Comparison of ENCODE assay signal across 12 cellular contexts in the genomic region with DNA sequence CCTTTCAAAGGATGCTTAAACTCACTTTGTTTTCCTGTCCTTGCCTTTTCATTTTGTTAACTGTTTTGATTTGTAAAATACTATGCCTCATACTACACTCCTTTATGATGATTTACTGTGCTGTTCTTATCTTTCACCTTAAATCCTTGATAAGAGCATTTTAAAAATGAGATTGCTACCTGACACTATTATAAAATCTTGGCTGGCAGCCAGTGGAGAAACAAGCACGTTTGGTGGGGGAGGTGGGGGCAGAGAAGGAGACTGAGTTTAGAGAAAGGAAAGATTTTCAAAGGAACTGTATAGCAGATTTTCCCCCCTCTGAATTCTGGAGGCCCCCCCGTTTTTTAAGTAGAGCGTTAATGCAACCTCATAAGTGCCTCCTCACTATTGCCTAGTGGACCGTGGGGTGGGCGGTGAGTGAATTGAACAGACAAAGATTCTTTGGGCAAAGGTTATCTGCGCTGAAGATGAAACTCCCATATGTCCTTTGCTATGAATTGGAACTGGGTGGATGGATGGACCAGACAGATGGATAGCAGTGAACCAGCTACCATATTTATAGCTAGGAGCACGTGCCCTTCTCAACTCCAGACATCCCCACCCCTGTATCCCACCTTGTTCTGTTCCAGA.
DNase-seq lines count a peak whose midpoint lies in the region; ATAC-seq, FAIRE-seq and TF ChIP-seq lines count a peak whose summit lies in the region.
"Had no signal": no experiment of that assay in that cellular context is flagged by ENCODE, and none has a peak within 500 bp of the region (broad histone marks: within the 10 kb centered on the region; RNA-seq: fewer than 3 reads in every experiment).

No MANE protein-coding gene starts in this region.

- H3K4me1 ChIP-seq in HepG2 (ENCODE audit: insufficient read depth, low read length) = peaks cover 84% of the 10 kb centered on the region
- no peaks in the 10 kb centered on the region for H3K4me1 ChIP-seq in right lobe of liver
- peaks cover 4 to 14% of the 10 kb centered on the region in 2 experiments; a peak in 3 of 5 replicates for H3K4me1 ChIP-seq in K562 (replicated peaks in 1 of 2; ENCODE audit: control insufficient read depth in 2 of 2, insufficient read depth in 2 of 2, low read length in 2 of 2)

- FAIRE-seq in HepG2 (lab: Jason Lieb, UNC) (no peak), K562 (lab: Jason Lieb, UNC) (no peak), urothelium cell line (lab: Jason Lieb, UNC) (peak; percentile 42)

- in situ Hi-C loops in HepG2 (cut with HindIII; ENCODE audit: extremely low pct_ligation_motif_present, low pct_unique_long_range_greater_than_20kb) = no loop called here
- in situ Hi-C loops in K562 (cut with MboI) = no loop called here

- H3K27me3 ChIP-seq in HepG2 (ENCODE audit: control insufficient read depth in 1 of 2, insufficient read depth in 2 of 2, low read length in 2 of 2) (no peaks in the 10 kb centered on the region), right lobe of liver (no peaks in the 10 kb centered on the region), K562 (ENCODE audit: control insufficient read depth in 2 of 2, insufficient read depth in 2 of 2, low read length in 2 of 2) (no peaks in the 10 kb centered on the region)

- H3K36me3 ChIP-seq in HepG2 (replicated peaks in 1 of 2; ENCODE audit: control insufficient read depth in 1 of 2, insufficient read depth in 2 of 2, low read length in 2 of 2) (peaks cover 2 to 3% of the 10 kb centered on the region in 2 experiments; a peak in 3 of 5 replicates), right lobe of liver (no peaks in the 10 kb centered on the region), K562 (ENCODE audit: control insufficient read depth, insufficient read depth, low read length) (no peaks in the 10 kb centered on the region; the same call in 2 of the 3 replicates)
- H3K36me3 ChIP-seq: HAP-1, thoracic aorta had no signal

- WGBS in HepG2 (ENCODE audit: low lambda C conversion rate) = 92% methylated on average over 7 of the region's 7 CpGs
- WGBS in right lobe of liver (ENCODE audit: insufficient coverage, low coverage, low lambda C conversion rate, missing lambda C conversion rate) = 58% methylated on average over 3 of the region's 7 CpGs
- WGBS in K562 (ENCODE audit: insufficient coverage, low coverage, missing lambda C conversion rate) = 46% methylated on average over 7 of the region's 7 CpGs

- H3K9ac ChIP-seq in HepG2 (ENCODE audit: insufficient read depth, low read depth, low read length) (no peak overlapping the region), K562 (ENCODE audit: insufficient read depth in 1 of 2, low read depth in 2 of 2, low read length in 2 of 2) (no peak overlapping the region)

- H3K27ac ChIP-seq in HepG2 (ENCODE audit: extremely low read length, insufficient read depth, low read length) (no peak overlapping the region), right lobe of liver (no peak overlapping the region), K562 (ENCODE audit: extremely low read depth, low read depth, low read length) (no peak overlapping the region)
- H3K27ac ChIP-seq: thoracic aorta had no signal

- TF ChIP-seq CTCF in HepG2 (CRISPR knock-in tag; IDR thresholded peaks at IDR 0.05) (no peak), right lobe of liver (IDR thresholded peaks at IDR 0.05) (no peak), K562 (IDR thresholded peaks at IDR 0.05 in 2 of 3, conservative IDR thresholded peaks at IDR 0.05 in 1 of 3; ENCODE audit: insufficient read depth in 2 of 3, low read depth in 1 of 3, low read length in 3 of 3) (no peak)

- intact Hi-C loops in HepG2 (cut with micrococcal nuclease; ENCODE audit: unreplicated experiment) = no loop called here
- intact Hi-C loops in right lobe of liver (cut with DNase I) = no loop called here
- intact Hi-C loops in K562 (cut with micrococcal nuclease) = no loop called here

- TF ChIP-seq RAD21 in HepG2 (CRISPR knock-in tag; IDR thresholded peaks at IDR 0.05) (no peak), K562 (CRISPR knock-in tag; conservative IDR thresholded peaks at IDR 0.05 in 1 of 2, IDR thresholded peaks at IDR 0.05 in 1 of 2) (no peak)

- DNase-seq in HepG2 (ENCODE audit: low spot score) = no peak
- DNase-seq in right lobe of liver = no peak
- DNase-seq in NCI-H2227 (lab: John Stamatoyannopoulos, UW; ENCODE audit: unreplicated experiment) = peak; percentile 87
- no peak for DNase-seq in K562 (ENCODE audit: extremely low read depth in 1 of 4, low spot score in 3 of 4)
- DNase-seq in urothelium cell line (ENCODE audit: low spot score) = no peak
- no peak for DNase-seq in cerebellum (ENCODE audit: low spot score)
- DNase-seq in retina = no peak
- no peak for DNase-seq in Kasumi-1 (lab: John Stamatoyannopoulos, UW)
- DNase-seq: activated CD8-positive, alpha-beta memory T cell treated with anti-CD3 and anti-CD28 coated beads, Interleukin-2, amount 50 U/mL, for 48 hours; activated naive CD8-positive, alpha-beta T cell treated with anti-CD3 and anti-CD28 coated beads for 36 hours had no signal

- H3K4me2 ChIP-seq in HepG2 (ENCODE audit: low read depth, low read length) (no peak overlapping the region), K562 (ENCODE audit: insufficient read depth, low read length) (no peak overlapping the region)

- no peaks in the 10 kb centered on the region for H3K9me1 ChIP-seq in K562 (ENCODE audit: control insufficient read depth, insufficient read depth, low read length)

- H3K79me2 ChIP-seq in HepG2 (ENCODE audit: insufficient read depth, low read length) = peaks cover 7% of the 10 kb centered on the region
- no peaks in the 10 kb centered on the region for H3K79me2 ChIP-seq in K562 (ENCODE audit: control insufficient read depth, insufficient read depth, low read length)

- POLR2A ChIA-PET in HepG2 (lab: Yijun Ruan, JAX) (no interaction called here), K562 (lab: Yijun Ruan, JAX) (interaction anchor here (0.8 to 1.0 kb wide), 2 partner anchors 17 to 63 kb away, joined by 3 read pairs; no protein-coding TSS in a partner anchor)

- H3K4me3 ChIP-seq in HepG2 (replicated peaks in 1 of 3; ENCODE audit: insufficient read depth in 1 of 3, low read depth in 2 of 3, low read length in 3 of 3) (no peak overlapping the region), right lobe of liver (no peak overlapping the region), K562 (no peak overlapping the region)
- H3K4me3 ChIP-seq: HAP-1, thoracic aorta had no signal

- TF ChIP-seq POLR2A in HepG2 (IDR thresholded peaks at IDR 0.05; ENCODE audit: insufficient read depth in 1 of 2, low read depth in 2 of 2, low read length in 2 of 2) (no peak), right lobe of liver (IDR thresholded peaks at IDR 0.05) (no peak), K562 (conservative IDR thresholded peaks at IDR 0.05) (no peak)

- H3K9me3 ChIP-seq in HepG2 (ENCODE audit: low read length) = no peaks in the 10 kb centered on the region
- H3K9me3 ChIP-seq in right lobe of liver = no peaks in the 10 kb centered on the region
- H3K9me3 ChIP-seq in K562 (replicated peaks; ENCODE audit: control insufficient read depth, insufficient read depth, low read depth, low read length) = no peaks in the 10 kb centered on the region
- H3K9me3 ChIP-seq: HAP-1, thoracic aorta had no signal

- TF ChIP-seq EP300 in HepG2 (IDR thresholded peaks at IDR 0.05; ENCODE audit: low read depth in 2 of 2, low read length in 2 of 2) = no peak
- TF ChIP-seq EP300 in HepG2 (CRISPR knock-in tag; IDR thresholded peaks at IDR 0.05; ENCODE audit: borderline replicate concordance) = no peak
- no peak for TF ChIP-seq EP300 in K562 (IDR thresholded peaks at IDR 0.05; ENCODE audit: low read length)

- CTCF ChIA-PET in HepG2 (lab: Yijun Ruan, JAX; ENCODE audit: low intra/inter-chr PET ratio, low total read pairs) = no interaction called here
- CTCF ChIA-PET in K562 (lab: Yijun Ruan, JAX; ENCODE audit: low intra/inter-chr PET ratio) = no interaction called here

- BruUV-seq in HepG2 (replicated peaks; lab: Mats Ljungman, UMichigan) = TSS peak; percentile 7
- no TSS peak for BruUV-seq in K562 (replicated peaks; lab: Mats Ljungman, UMichigan)

- ATAC-seq in HepG2 = no peak
- ATAC-seq in right lobe of liver = no peak
- ATAC-seq in K562 = no peak

- no peaks in the 10 kb centered on the region for H4K20me1 ChIP-seq in HepG2 (ENCODE audit: insufficient read depth, low read length)
- 0 out of 2 replicates have a peak, but pooled peaks cover 4% of the 10 kb centered on the region for H4K20me1 ChIP-seq in K562 (replicated peaks; ENCODE audit: control insufficient read depth, insufficient read depth, low read length)

- H2AFZ ChIP-seq in HepG2 (ENCODE audit: low read length) (no peak overlapping the region), K562 (ENCODE audit: low read depth, low read length) (no peak overlapping the region)

TF ChIP-seq in HepG2, 621 proteins besides CTCF, POLR2A, EP300 and RAD21:
- TF ChIP-seq, protein P1, sequence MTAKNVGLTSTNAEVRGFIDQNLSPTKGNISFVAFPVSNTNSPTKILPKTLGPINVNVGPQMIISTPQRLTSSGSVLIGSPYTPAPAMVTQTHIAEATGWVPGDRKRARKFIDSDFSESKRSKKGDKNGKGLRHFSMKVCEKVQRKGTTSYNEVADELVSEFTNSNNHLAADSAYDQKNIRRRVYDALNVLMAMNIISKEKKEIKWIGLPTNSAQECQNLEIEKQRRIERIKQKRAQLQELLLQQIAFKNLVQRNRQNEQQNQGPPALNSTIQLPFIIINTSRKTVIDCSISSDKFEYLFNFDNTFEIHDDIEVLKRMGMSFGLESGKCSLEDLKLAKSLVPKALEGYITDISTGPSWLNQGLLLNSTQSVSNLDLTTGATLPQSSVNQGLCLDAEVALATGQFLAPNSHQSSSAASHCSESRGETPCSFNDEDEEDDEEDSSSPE (CRISPR knock-in tag; IDR thresholded peaks at IDR 0.05) = no peak

TF ChIP-seq in K562, 482 proteins besides CTCF, POLR2A, EP300 and RAD21 (continues in another document):
- TF ChIP-seq NFIC (IDR thresholded peaks at IDR 0.05) = peak; percentile 73
- TF ChIP-seq, protein P2, sequence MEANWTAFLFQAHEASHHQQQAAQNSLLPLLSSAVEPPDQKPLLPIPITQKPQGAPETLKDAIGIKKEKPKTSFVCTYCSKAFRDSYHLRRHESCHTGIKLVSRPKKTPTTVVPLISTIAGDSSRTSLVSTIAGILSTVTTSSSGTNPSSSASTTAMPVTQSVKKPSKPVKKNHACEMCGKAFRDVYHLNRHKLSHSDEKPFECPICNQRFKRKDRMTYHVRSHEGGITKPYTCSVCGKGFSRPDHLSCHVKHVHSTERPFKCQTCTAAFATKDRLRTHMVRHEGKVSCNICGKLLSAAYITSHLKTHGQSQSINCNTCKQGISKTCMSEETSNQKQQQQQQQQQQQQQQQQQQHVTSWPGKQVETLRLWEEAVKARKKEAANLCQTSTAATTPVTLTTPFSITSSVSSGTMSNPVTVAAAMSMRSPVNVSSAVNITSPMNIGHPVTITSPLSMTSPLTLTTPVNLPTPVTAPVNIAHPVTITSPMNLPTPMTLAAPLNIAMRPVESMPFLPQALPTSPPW (CRISPR knock-in tag; IDR thresholded peaks at IDR 0.05) = 0 out of 2 replicates have a peak, but pooled peaks have one; percentile 17
- no peak for TF ChIP-seq MTA3 (IDR thresholded peaks at IDR 0.05; ENCODE audit: borderline replicate concordance)
- TF ChIP-seq RBM15 (IDR thresholded peaks at IDR 0.05; ENCODE audit: insufficient read depth, low read length) = no peak
- TF ChIP-seq ZNF780A (CRISPR knock-in tag; IDR thresholded peaks at IDR 0.05) = no peak
- peak in 1 of 2 experiments; percentile 35; a peak in 2 of 4 replicates for TF ChIP-seq KDM1A (IDR thresholded peaks at IDR 0.05)
